13 cellular contexts compared by ENCODE assay signal in the genomic region with DNA sequence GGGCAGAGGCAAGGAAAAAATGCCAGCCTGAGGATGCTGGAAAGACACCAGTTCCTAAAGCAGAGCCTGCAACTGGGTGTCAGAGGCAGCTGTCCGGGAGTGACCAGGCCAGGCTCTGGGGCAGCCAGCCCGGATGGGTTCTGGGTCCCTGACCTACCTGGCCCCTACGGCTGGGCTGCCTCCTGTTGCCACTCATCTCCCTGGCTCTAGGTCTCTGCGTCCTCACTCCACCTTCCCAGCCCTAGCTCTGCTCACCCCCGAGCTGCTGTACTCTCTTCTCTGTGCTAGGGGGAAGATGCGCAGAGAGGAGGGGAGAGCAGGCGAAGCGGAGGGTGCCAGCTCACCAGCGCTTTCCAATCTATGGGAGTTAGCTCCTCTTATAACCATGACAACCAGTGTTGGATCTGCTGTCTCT. TPM values are rescaled to one million over a fixed set of nuclear protein-coding genes. Genes with fewer than 3 reads are reported as not detected.
DNase-seq lines count a peak whose midpoint lies in the region; ATAC-seq, FAIRE-seq and TF ChIP-seq lines count a peak whose summit lies in the region.
"Had no signal": no experiment of that assay in that cellular context is flagged by ENCODE, and none has a peak within 500 bp of the region (broad histone marks: within the 10 kb centered on the region; RNA-seq: fewer than 3 reads in every experiment).

No MANE protein-coding gene starts in this region.

- CTCF ChIA-PET in K562 (lab: Yijun Ruan, JAX; ENCODE audit: low intra/inter-chr PET ratio) (no interaction called here), PC-9 (lab: Charles Lee) (no interaction called here)

- FAIRE-seq in K562 (lab: Jason Lieb, UNC), result no peak
- FAIRE-seq: frontal cortex, RCC 7860 had no signal

- no peaks in the 10 kb centered on the region for H3K9me2 ChIP-seq in PC-9 (ENCODE audit: insufficient read depth)

- H3K9me3 ChIP-seq in K562 (replicated peaks; ENCODE audit: control insufficient read depth, insufficient read depth, low read depth, low read length) (no peaks in the 10 kb centered on the region), upper lobe of left lung (no peaks in the 10 kb centered on the region), PC-9 (ENCODE audit: insufficient read depth, low read depth) (no peaks in the 10 kb centered on the region)

- peaks cover 84 to 88% (median 85%) of the 10 kb centered on the region in 3 donors for H3K4me1 Mint-ChIP-seq in naive B cell

- H3K27ac ChIP-seq in K562 (ENCODE audit: extremely low read depth, low read depth, low read length) (peak overlapping the region; percentile 83; the same call in 2 of the 3 replicates), upper lobe of left lung (peak overlapping the region; percentile 71 to 99 (median 91)), PC-9 (no peak overlapping the region)

- peak overlapping the region in 6 of 8 donors; percentile 41 to 95 (median 85) for H3K4me3 Mint-ChIP-seq in naive B cell

- peaks cover 5% of the 10 kb centered on the region for H3K9me1 ChIP-seq in K562 (ENCODE audit: control insufficient read depth, insufficient read depth, low read length)

- no peak for TF ChIP-seq RAD21 in K562 (CRISPR knock-in tag; conservative IDR thresholded peaks at IDR 0.05 in 1 of 2, IDR thresholded peaks at IDR 0.05 in 1 of 2)

- peaks cover 42 to 53% of the 10 kb centered on the region in 2 experiments for H3K4me1 ChIP-seq in K562 (replicated peaks in 1 of 2; ENCODE audit: control insufficient read depth in 2 of 2, insufficient read depth in 2 of 2, low read length in 2 of 2)
- peaks cover 86 to 91% (median 89%) of the 10 kb centered on the region in 4 donors for H3K4me1 ChIP-seq in upper lobe of left lung
- peaks cover 16% of the 10 kb centered on the region for H3K4me1 ChIP-seq in PC-9 (replicated peaks; ENCODE audit: insufficient read depth)

- H3K9me3 Mint-ChIP-seq in naive B cell, result no peaks in the 10 kb centered on the region

- no TSS peak for BruUV-seq in K562 (replicated peaks; lab: Mats Ljungman, UMichigan)
- BruUV-seq in PC-9 (replicated peaks; lab: Mats Ljungman, UMichigan), result no TSS peak

- no peak for TF ChIP-seq EP300 in K562 (IDR thresholded peaks at IDR 0.05; ENCODE audit: low read length)
- TF ChIP-seq EP300 in upper lobe of left lung (IDR thresholded peaks at IDR 0.05), result no peak

- TF ChIP-seq POLR2A in K562 (conservative IDR thresholded peaks at IDR 0.05), result 0 out of 2 replicates have a peak, but pooled peaks have one; percentile 12
- no peak for TF ChIP-seq POLR2A in upper lobe of left lung (IDR thresholded peaks at IDR 0.05)

- WGBS in K562 (ENCODE audit: insufficient coverage, low coverage, missing lambda C conversion rate), result 95% methylated on average over 9 of the region's 9 CpGs
- WGBS in upper lobe of left lung, 2 donors, result 50 to 81% methylated on average over 7 to 9 of the region's 9 CpGs

- H3K4me3 ChIP-seq in K562 (no peak overlapping the region), upper lobe of left lung (no peak overlapping the region), PC-9 (no peak overlapping the region)

- peaks cover 70% of the 10 kb centered on the region for H3K79me2 ChIP-seq in K562 (ENCODE audit: control insufficient read depth, insufficient read depth, low read length)
- peaks cover 76% of the 10 kb centered on the region for H3K79me2 ChIP-seq in PC-9 (ENCODE audit: low read depth)

- no peak for ATAC-seq in Right ventricle myocardium inferior
- no peak for ATAC-seq in left ventricle myocardium superior
- no peak for ATAC-seq in K562
- ATAC-seq in naive B cell (ENCODE audit: low read depth in 2 of 2), result no peak
- ATAC-seq in upper lobe of left lung (ENCODE audit: low FRiP score in 2 of 2), result no peak

- H3K27me3 Mint-ChIP-seq in naive B cell, result no peaks in the 10 kb centered on the region

- in situ Hi-C loops in K562 (cut with MboI), result no loop called here

- DNase-seq in Right ventricle myocardium inferior (ENCODE audit: missing footprints), result peak; percentile 53
- no peak for DNase-seq in left ventricle myocardium superior
- no peak for DNase-seq in K562 (ENCODE audit: extremely low read depth in 1 of 4, low spot score in 3 of 4)
- no peak for DNase-seq in naive B cell
- peak in 1 of 2 donors; percentile 33 for DNase-seq in upper lobe of left lung
- no peak for DNase-seq in CD1c-positive myeloid dendritic cell (ENCODE audit: extremely low spot score)
- DNase-seq in PC-9, result no peak
- DNase-seq in putamen (ENCODE audit: low spot score), result no peak
- DNase-seq: KBM-7 had no signal

- H3K27me3 ChIP-seq in K562 (ENCODE audit: control insufficient read depth in 2 of 2, insufficient read depth in 2 of 2, low read length in 2 of 2) (no peaks in the 10 kb centered on the region), upper lobe of left lung (no peaks in the 10 kb centered on the region), PC-9 (ENCODE audit: insufficient read depth, low read depth) (no peaks in the 10 kb centered on the region)

- H3K9ac ChIP-seq in K562 (ENCODE audit: insufficient read depth in 1 of 2, low read depth in 2 of 2, low read length in 2 of 2), result peak overlapping the region in 1 of 2 experiments; percentile 85; a peak in 1 of 4 replicates

- POLR2A ChIA-PET in K562 (lab: Yijun Ruan, JAX), result interaction anchor here (0.8 to 6.0 kb wide), 3 partner anchors 8 to 26 kb away, joined by 3 to 41 read pairs (median 14); a partner anchor contains a TSS
- POLR2A ChIA-PET in PC-9 (lab: Charles Lee; ENCODE audit: unreplicated experiment), result no interaction called here

- TF ChIP-seq CTCF in K562 (IDR thresholded peaks at IDR 0.05 in 2 of 3, conservative IDR thresholded peaks at IDR 0.05 in 1 of 3; ENCODE audit: insufficient read depth in 2 of 3, low read depth in 1 of 3, low read length in 3 of 3), result no peak
- TF ChIP-seq CTCF in upper lobe of left lung (IDR thresholded peaks at IDR 0.05), result no peak
- TF ChIP-seq CTCF in PC-9 (conservative IDR thresholded peaks at IDR 0.05), result no peak

- H3K36me3 ChIP-seq in K562 (ENCODE audit: control insufficient read depth, insufficient read depth, low read length) (peaks cover 79% of the 10 kb centered on the region; the same call in 2 of the 3 replicates), upper lobe of left lung (peaks cover 16 to 53% (median 37%) of the 10 kb centered on the region in 4 donors), PC-9 (ENCODE audit: low read depth) (peaks cover 64% of the 10 kb centered on the region)

- H4K20me1 ChIP-seq in K562 (replicated peaks; ENCODE audit: control insufficient read depth, insufficient read depth, low read length), result peaks cover 6% of the 10 kb centered on the region; the same call in 1 of the 2 replicates
- peaks cover 85% of the 10 kb centered on the region for H4K20me1 ChIP-seq in PC-9 (ENCODE audit: insufficient read depth)

- H2AFZ ChIP-seq in K562 (ENCODE audit: low read depth, low read length) (no peak overlapping the region), PC-9 (no peak overlapping the region)

- H3K4me2 ChIP-seq in K562 (ENCODE audit: insufficient read depth, low read length), result no peak overlapping the region
- H3K4me2 ChIP-seq in PC-9, result no peak overlapping the region

- H3K36me3 Mint-ChIP-seq in naive B cell, result peaks cover 14 to 49% of the 10 kb centered on the region in 2 donors

- peak overlapping the region in 4 of 6 donors; percentile 41 to 97 (median 91) for H3K27ac Mint-ChIP-seq in naive B cell

- peaks cover 75% of the 10 kb centered on the region for H3F3A ChIP-seq in PC-9 (ENCODE audit: insufficient read depth, low read depth)

- intact Hi-C loops in Right ventricle myocardium inferior (cut with DNase I), result no loop called here
- intact Hi-C loops in left ventricle myocardium superior (cut with micrococcal nuclease), result no loop called here
- intact Hi-C loops in K562 (cut with micrococcal nuclease), result no loop called here
- intact Hi-C loops in PC-9 (cut with micrococcal nuclease; ENCODE audit: unreplicated experiment), result no loop called here

RNA-seq across cellular contexts. Expression of a gene that starts 9.0 kb away (rescaled TPM):
- total RNA-seq in Right ventricle myocardium inferior (61.8 TPM), left ventricle myocardium superior (61.2 TPM), K562 (2014; rRNA removed) (113 and 119 TPM in 2 replicates), K562 (2014; rRNA removed; fragmentation: Illumina TruSeq; extraction: Trizol) (59.1 and 66.7 TPM in 2 replicates), K562 (2015; rRNA removed; fragmentation: Illumina TruSeq; extraction: Trizol) (62.2 and 63.9 TPM in 2 replicates), K562 (2021) (147 and 162 TPM in 2 replicates), upper lobe of left lung (100 to 1,000 TPM; 198 to 969 (median 229) TPM), PC-9 (2021) (85.0 and 93.9 TPM in 2 replicates)
- total RNA-seq in K562 (2011; cell fraction: chromatin; rRNA removed; ENCODE audit: low replicate concordance), result 175 and 365 TPM in 2 replicates
- 135 and 163 TPM in 2 replicates for total RNA-seq in K562 (2011; cell fraction: nucleolus; rRNA removed)
- 142 and 179 TPM in 2 replicates for total RNA-seq in K562 (2011; cell fraction: nucleoplasm; rRNA removed)
- polyA plus RNA-seq in K562 (2011; rRNA removed) (52.8 and 100 TPM in 2 replicates), K562 (2014; fragmentation: Illumina TruSeq; extraction: Trizol) (121 and 136 TPM in 2 replicates), K562 (2014; fragmentation: Nextera tagmentation; extraction: Ambion mirVana) (1 to 10 TPM; 7.1 to 8.9 TPM), K562 (2014; rRNA removed) (79.1 and 95.7 TPM in 2 replicates), naive B cell (ENCODE audit: low read depth in 6 of 6) (10 to 100 TPM in 5 of 6 donors, 1 to 10 TPM in 1; 6.9 to 48.4 (median 27.7) TPM)
- 40.6 and 45.1 TPM in 2 replicates for polyA plus RNA-seq in K562 (2011; cell fraction: cytosol; rRNA removed)
- 202 and 207 TPM in 2 replicates for polyA plus RNA-seq in K562 (2011; cell fraction: nucleus; rRNA removed)
- 106 and 239 TPM in 2 replicates for polyA plus RNA-seq in K562 (2012)
- polyA minus RNA-seq in K562 (2011; rRNA and poly(A)+ RNA removed), result 70.3 and 101 TPM in 2 replicates
- 51.2 and 55.2 TPM in 2 replicates for polyA minus RNA-seq in K562 (2011; cell fraction: cytosol; rRNA and poly(A)+ RNA removed)
- 72.3 and 98.7 TPM in 2 replicates for polyA minus RNA-seq in K562 (2011; cell fraction: nucleus; rRNA and poly(A)+ RNA removed)

RNA-seq across cellular contexts. Expression of a gene that starts 27.9 kb away (rescaled TPM):
- not detected for total RNA-seq in Right ventricle myocardium inferior
- total RNA-seq in left ventricle myocardium superior, result not detected
- 0.42 TPM in 1 of 2 replicates, not detected in the other for total RNA-seq in K562 (2011; cell fraction: chromatin; rRNA removed; ENCODE audit: low replicate concordance)
- not detected in 2 replicates for total RNA-seq in K562 (2011; cell fraction: nucleolus; rRNA removed)
- 0.29 TPM in 1 of 2 replicates, not detected in the other for total RNA-seq in K562 (2011; cell fraction: nucleoplasm; rRNA removed)
- total RNA-seq in K562 (2014; rRNA removed), result 0.64 TPM in 1 of 2 replicates, not detected in the other
- total RNA-seq in K562 (2014; rRNA removed; fragmentation: Illumina TruSeq; extraction: Trizol), result not detected in 2 replicates
- total RNA-seq in K562 (2015; rRNA removed; fragmentation: Illumina TruSeq; extraction: Trizol), result not detected in 2 replicates
- total RNA-seq in K562 (2021), result not detected in 2 replicates
- not detected in 2 replicates for polyA plus RNA-seq in K562 (2011; rRNA removed)
- not detected in 2 replicates for polyA plus RNA-seq in K562 (2011; cell fraction: cytosol; rRNA removed)
- not detected in 2 replicates for polyA plus RNA-seq in K562 (2011; cell fraction: nucleus; rRNA removed)
- polyA plus RNA-seq in K562 (2012), result not detected in 2 replicates
- polyA plus RNA-seq in K562 (2014; fragmentation: Illumina TruSeq; extraction: Trizol), result not detected in 2 replicates
- not detected for polyA plus RNA-seq in K562 (2014; fragmentation: Nextera tagmentation; extraction: Ambion mirVana)
- polyA plus RNA-seq in K562 (2014; rRNA removed), result not detected in 2 replicates
- polyA minus RNA-seq in K562 (2011; rRNA and poly(A)+ RNA removed), result not detected in 2 replicates
- not detected in 2 replicates for polyA minus RNA-seq in K562 (2011; cell fraction: cytosol; rRNA and poly(A)+ RNA removed)
- polyA minus RNA-seq in K562 (2011; cell fraction: nucleus; rRNA and poly(A)+ RNA removed), result not detected in 2 replicates
- 1 to 10 TPM in 1 of 6 donors, under 1 TPM in 2, not detected in 3; 0.21 to 1.2 (median 0.36) TPM for polyA plus RNA-seq in naive B cell (ENCODE audit: low read depth in 6 of 6)
- total RNA-seq in upper lobe of left lung, result not detected
- 0.33 TPM in 1 of 2 replicates, not detected in the other for total RNA-seq in PC-9 (2021)
- total RNA-seq: frontal cortex, pulmonary artery endothelial cell, subcutaneous adipose tissue had no signal

RNA-seq across cellular contexts. Expression of a gene that starts 35.2 kb away (rescaled TPM):
- total RNA-seq in Right ventricle myocardium inferior (22.0 TPM), left ventricle myocardium superior (22.6 TPM), K562 (2014; rRNA removed) (65.6 and 72.9 TPM in 2 replicates), K562 (2014; rRNA removed; fragmentation: Illumina TruSeq; extraction: Trizol) (65.2 and 75.1 TPM in 2 replicates), K562 (2015; rRNA removed; fragmentation: Illumina TruSeq; extraction: Trizol) (75.3 and 77.3 TPM in 2 replicates), K562 (2021) (62.9 and 64.9 TPM in 2 replicates), upper lobe of left lung (100 to 1,000 TPM in 1 of 6 donors, 10 to 100 TPM in 5; 30.4 to 105 (median 37.6) TPM), PC-9 (2021) (63.4 and 68.8 TPM in 2 replicates)
- total RNA-seq in K562 (2011; cell fraction: chromatin; rRNA removed; ENCODE audit: low replicate concordance), result 514 and 559 TPM in 2 replicates
- total RNA-seq in K562 (2011; cell fraction: nucleolus; rRNA removed), result 287 and 289 TPM in 2 replicates
- 287 and 343 TPM in 2 replicates for total RNA-seq in K562 (2011; cell fraction: nucleoplasm; rRNA removed)
- polyA plus RNA-seq in K562 (2011; rRNA removed) (185 and 202 TPM in 2 replicates), K562 (2014; fragmentation: Illumina TruSeq; extraction: Trizol) (61.5 and 78.8 TPM in 2 replicates), K562 (2014; fragmentation: Nextera tagmentation; extraction: Ambion mirVana) (10 to 100 TPM; 12.1 to 14.4 TPM), K562 (2014; rRNA removed) (127 and 132 TPM in 2 replicates), naive B cell (ENCODE audit: low read depth in 6 of 6) (10 to 100 TPM in 1 of 6 donors, 1 to 10 TPM in 5; 5.5 to 10.7 (median 7.2) TPM)
- 110 and 164 TPM in 2 replicates for polyA plus RNA-seq in K562 (2011; cell fraction: cytosol; rRNA removed)
- 419 and 448 TPM in 2 replicates for polyA plus RNA-seq in K562 (2011; cell fraction: nucleus; rRNA removed)
- 38.0 and 62.2 TPM in 2 replicates for polyA plus RNA-seq in K562 (2012)
- polyA minus RNA-seq in K562 (2011; rRNA and poly(A)+ RNA removed), result 193 and 248 TPM in 2 replicates
- 69.5 and 86.4 TPM in 2 replicates for polyA minus RNA-seq in K562 (2011; cell fraction: cytosol; rRNA and poly(A)+ RNA removed)
- polyA minus RNA-seq in K562 (2011; cell fraction: nucleus; rRNA and poly(A)+ RNA removed), result 101 and 173 TPM in 2 replicates

RNA-seq across cellular contexts. Expression of a gene that starts 51.4 kb away (rescaled TPM):
- total RNA-seq in Right ventricle myocardium inferior (79.9 TPM), left ventricle myocardium superior (75.8 TPM), K562 (2014; rRNA removed) (161 and 196 TPM in 2 replicates), K562 (2014; rRNA removed; fragmentation: Illumina TruSeq; extraction: Trizol) (211 and 214 TPM in 2 replicates), K562 (2015; rRNA removed; fragmentation: Illumina TruSeq; extraction: Trizol) (228 TPM in 2 replicates), K562 (2021) (167 and 183 TPM in 2 replicates), upper lobe of left lung (100 to 1,000 TPM in 5 of 6 donors, 10 to 100 TPM in 1; 66.0 to 395 (median 228) TPM), PC-9 (2021) (152 and 196 TPM in 2 replicates)
- 135 and 263 TPM in 2 replicates for total RNA-seq in K562 (2011; cell fraction: chromatin; rRNA removed; ENCODE audit: low replicate concordance)
- 381 and 406 TPM in 2 replicates for total RNA-seq in K562 (2011; cell fraction: nucleolus; rRNA removed)
- total RNA-seq in K562 (2011; cell fraction: nucleoplasm; rRNA removed), result 336 and 340 TPM in 2 replicates
- polyA plus RNA-seq in K562 (2011; rRNA removed) (411 and 494 TPM in 2 replicates), K562 (2014; fragmentation: Illumina TruSeq; extraction: Trizol) (350 and 402 TPM in 2 replicates), K562 (2014; fragmentation: Nextera tagmentation; extraction: Ambion mirVana) (100 to 1,000 TPM; 370 to 392 TPM), K562 (2014; rRNA removed) (240 and 277 TPM in 2 replicates), naive B cell (ENCODE audit: low read depth in 6 of 6) (100 to 1,000 TPM; 243 to 278 (median 256) TPM)
- 526 and 973 TPM in 2 replicates for polyA plus RNA-seq in K562 (2011; cell fraction: cytosol; rRNA removed)
- polyA plus RNA-seq in K562 (2011; cell fraction: nucleus; rRNA removed), result 138 and 218 TPM in 2 replicates
- 186 and 526 TPM in 2 replicates for polyA plus RNA-seq in K562 (2012)
- polyA minus RNA-seq in K562 (2011; rRNA and poly(A)+ RNA removed), result 232 and 241 TPM in 2 replicates
- polyA minus RNA-seq in K562 (2011; cell fraction: cytosol; rRNA and poly(A)+ RNA removed), result 105 and 113 TPM in 2 replicates
- polyA minus RNA-seq in K562 (2011; cell fraction: nucleus; rRNA and poly(A)+ RNA removed), result 23.0 and 51.5 TPM in 2 replicates

RNA-seq across cellular contexts. Expression of a gene that starts 58.2 kb away (rescaled TPM):
- 21.7 TPM for total RNA-seq in Right ventricle myocardium inferior
- 18.7 TPM for total RNA-seq in left ventricle myocardium superior
- total RNA-seq in K562 (2011; cell fraction: chromatin; rRNA removed; ENCODE audit: low replicate concordance), result 32.5 and 66.4 TPM in 2 replicates
- total RNA-seq in K562 (2011; cell fraction: nucleolus; rRNA removed), result 13.3 and 18.2 TPM in 2 replicates
- total RNA-seq in K562 (2011; cell fraction: nucleoplasm; rRNA removed), result 42.4 and 55.2 TPM in 2 replicates
- total RNA-seq in K562 (2014; rRNA removed), result 13.5 and 15.8 TPM in 2 replicates
- 24.9 and 28.8 TPM in 2 replicates for total RNA-seq in K562 (2014; rRNA removed; fragmentation: Illumina TruSeq; extraction: Trizol)
- total RNA-seq in K562 (2015; rRNA removed; fragmentation: Illumina TruSeq; extraction: Trizol), result 18.7 and 20.0 TPM in 2 replicates
- 22.9 and 23.1 TPM in 2 replicates for total RNA-seq in K562 (2021)
- polyA plus RNA-seq in K562 (2011; rRNA removed), result 41.7 and 57.6 TPM in 2 replicates
- polyA plus RNA-seq in K562 (2011; cell fraction: cytosol; rRNA removed), result 28.1 and 47.4 TPM in 2 replicates
- polyA plus RNA-seq in K562 (2011; cell fraction: nucleus; rRNA removed), result 18.1 and 27.5 TPM in 2 replicates
- 18.3 and 23.8 TPM in 2 replicates for polyA plus RNA-seq in K562 (2012)
- 20.8 and 21.2 TPM in 2 replicates for polyA plus RNA-seq in K562 (2014; fragmentation: Illumina TruSeq; extraction: Trizol)
- 10 to 100 TPM; 53.7 to 57.1 TPM for polyA plus RNA-seq in K562 (2014; fragmentation: Nextera tagmentation; extraction: Ambion mirVana)
- polyA plus RNA-seq in K562 (2014; rRNA removed), result 19.3 and 20.4 TPM in 2 replicates
- polyA minus RNA-seq in K562 (2011; rRNA and poly(A)+ RNA removed), result 56.7 and 64.0 TPM in 2 replicates
- 13.1 and 20.2 TPM in 2 replicates for polyA minus RNA-seq in K562 (2011; cell fraction: cytosol; rRNA and poly(A)+ RNA removed)
- polyA minus RNA-seq in K562 (2011; cell fraction: nucleus; rRNA and poly(A)+ RNA removed), result 6.7 and 13.2 TPM in 2 replicates
- polyA plus RNA-seq in naive B cell (ENCODE audit: low read depth in 6 of 6), result 10 to 100 TPM in 5 of 6 donors, 1 to 10 TPM in 1; 5.2 to 30.0 (median 20.9) TPM
- total RNA-seq in upper lobe of left lung, result 10 to 100 TPM; 26.3 to 67.1 (median 45.1) TPM
- total RNA-seq in PC-9 (2021), result 55.8 and 59.2 TPM in 2 replicates
